Comparison of ENCODE assay signal across 10 cellular contexts in the genomic region with DNA sequence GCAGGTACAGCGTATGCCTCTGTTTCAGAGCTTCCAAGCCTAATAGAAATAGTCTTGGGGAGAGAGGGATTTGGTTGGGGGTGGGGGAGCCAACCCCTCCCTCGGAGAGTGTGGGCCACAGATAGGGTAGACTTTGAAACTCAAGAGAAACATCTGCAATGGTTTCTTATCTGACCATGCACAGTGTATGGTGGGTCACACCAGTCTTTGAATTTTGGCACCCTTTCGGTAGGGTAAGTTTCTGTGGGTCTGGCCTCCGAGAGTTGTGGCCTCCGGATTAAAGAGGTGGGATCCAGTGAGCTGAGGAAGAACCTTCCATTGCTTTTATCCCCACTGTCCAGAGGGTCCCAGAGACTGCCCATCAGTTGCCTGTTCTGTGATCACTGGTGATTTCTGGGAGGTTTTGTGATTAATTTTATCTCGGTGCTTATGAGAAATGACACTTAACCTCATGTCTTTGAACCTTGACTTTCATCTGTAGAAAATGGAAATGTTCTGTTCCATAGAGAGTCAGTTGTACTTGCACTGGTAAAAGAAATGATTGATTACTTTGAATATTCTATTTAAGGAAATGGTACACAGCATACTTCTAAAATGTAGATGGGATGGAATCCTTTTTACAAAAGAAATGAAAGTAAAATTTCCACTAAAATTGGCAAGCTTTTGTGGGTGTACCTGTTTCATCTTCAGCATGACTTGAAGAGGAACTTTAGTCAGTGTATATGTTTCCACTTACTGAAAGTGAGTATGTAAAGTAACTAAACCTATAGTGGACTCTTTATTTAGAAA.
A peak's percentile ranks its signal among the peaks of the same experiment; 100 is the strongest.
DNase-seq lines count a peak whose midpoint lies in the region; ATAC-seq lines count a peak whose summit lies in the region.
"Had no signal": no experiment of that assay in that cellular context is flagged by ENCODE, and none has a peak within 500 bp of the region (broad histone marks: within the 10 kb centered on the region; RNA-seq: fewer than 3 reads in every experiment).

No MANE protein-coding gene starts in this region.

- DNase-seq in immature natural killer cell (no peak), mucosa of gallbladder (ENCODE audit: low spot score) (no peak), AG08396 (ENCODE audit: low spot score) (no peak)
- DNase-seq in stimulated activated CD4-positive, alpha-beta T cell treated with anti-CD3 and anti-CD28 coated beads, Interleukin-4, amount 100 ng/mL, for 4 hours: no peak
- DNase-seq: activated CD4-positive, alpha-beta T cell treated with anti-CD3 and anti-CD28 coated beads, Interleukin-2, amount 50 U/mL, for 4 hours; NCI-H1930 had no signal

- H3K9me3 Mint-ChIP-seq in IgD-negative memory B cell (no peaks in the 10 kb centered on the region), immature natural killer cell (no peaks in the 10 kb centered on the region)

- H3K27me3 Mint-ChIP-seq in IgD-negative memory B cell (no peaks in the 10 kb centered on the region), immature natural killer cell (ENCODE audit: low read depth in 3 of 3) (peaks cover 0 to 1% (median 0%) of the 10 kb centered on the region in 3 donors)

- H3K4me1 Mint-ChIP-seq in IgD-negative memory B cell: peaks cover 62 to 79% (median 69%) of the 10 kb centered on the region in 3 donors
- H3K4me1 Mint-ChIP-seq in immature natural killer cell: peaks cover 92 to 98% of the 10 kb centered on the region in 2 donors

- peak overlapping the region; percentile 65 to 91 (median 78) for H3K4me3 Mint-ChIP-seq in IgD-negative memory B cell
- peak overlapping the region; percentile 65 to 79 (median 68) for H3K4me3 Mint-ChIP-seq in immature natural killer cell

- peaks cover 3% of the 10 kb centered on the region for H3K36me3 Mint-ChIP-seq in IgD-negative memory B cell
- H3K36me3 Mint-ChIP-seq in immature natural killer cell: no peaks in the 10 kb centered on the region

- H3K27ac Mint-ChIP-seq in IgD-negative memory B cell (peak overlapping the region; percentile 92 to 97 (median 93)), immature natural killer cell (peak overlapping the region; percentile 86 to 96 (median 90))

- peak; percentile 42 for ATAC-seq in GM18519 (IDR thresholded peaks at IDR 0.05; ENCODE audit: low FRiP score, unreplicated experiment)
- ATAC-seq in GM21717 (IDR thresholded peaks at IDR 0.05; ENCODE audit: unreplicated experiment): peak; percentile 58
- no peak for ATAC-seq in HG02970 (IDR thresholded peaks at IDR 0.05; ENCODE audit: low FRiP score, unreplicated experiment)
